Comparison of ENCODE assay signal across 7 cellular contexts in the genomic region with DNA sequence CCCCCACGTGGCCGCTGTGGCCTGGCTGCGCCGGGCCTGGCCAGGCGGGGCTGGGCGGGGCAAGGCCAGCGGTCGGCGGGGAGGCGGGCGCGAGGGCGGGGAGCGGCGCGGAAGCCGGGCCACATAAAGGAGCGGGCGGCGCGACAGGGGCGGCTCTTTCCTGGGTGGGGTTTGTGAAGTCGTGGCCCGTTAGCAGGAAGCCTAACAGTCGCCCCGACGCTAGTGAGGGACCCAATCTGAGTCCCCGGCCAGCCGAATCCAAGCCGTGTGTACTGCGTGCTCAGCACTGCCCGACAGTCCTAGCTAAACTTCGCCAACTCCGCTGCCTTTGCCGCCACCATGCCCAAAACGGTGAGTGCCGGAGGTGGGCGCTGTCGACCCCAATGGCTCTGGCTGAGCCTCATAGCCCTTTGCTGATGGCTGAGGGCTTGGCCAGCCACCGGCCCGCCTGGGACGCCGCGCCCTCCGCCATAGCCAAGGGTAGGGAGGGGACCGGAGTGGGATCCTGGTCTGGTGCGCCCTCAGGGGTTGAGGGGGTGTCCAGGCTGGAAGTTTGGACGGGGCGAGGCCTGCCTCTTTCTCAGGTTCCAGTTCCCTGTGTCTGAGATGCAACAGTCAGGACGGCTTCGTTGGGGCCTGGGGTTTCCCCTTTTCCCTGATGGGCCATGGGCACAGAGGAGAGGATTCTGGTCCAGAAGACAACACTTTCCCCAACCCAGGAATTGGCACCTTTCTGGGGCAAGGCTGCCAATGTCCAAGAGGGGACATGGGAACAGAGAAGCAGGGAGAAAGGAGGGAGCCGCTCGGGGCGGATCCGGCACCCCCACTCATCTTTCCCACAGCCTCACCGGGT. TPM values are rescaled to one million over a fixed set of nuclear protein-coding genes. Genes with fewer than 3 reads are reported as not detected.
A peak's percentile ranks its signal among the peaks of the same experiment; 100 is the strongest.
DNase-seq lines count a peak whose midpoint lies in the region; ATAC-seq and TF ChIP-seq lines count a peak whose summit lies in the region.

A gene (plus strand): TSS at position 152 of the 853 bp plus-strand sequence. CDS start 188 bp downstream, at position 340.

- H3K27ac Mint-ChIP-seq in naive thymus-derived CD4-positive, alpha-beta T cell: peak within 1 kb of the TSS; percentile 80 to 97 (median 93)
- peak within 1 kb of the TSS; percentile 97 for H3K27ac Mint-ChIP-seq in stimulated activated naive B cell treated with anti-CD40 and anti-IgM and Interleukin-4, amounts not matched to agents 10 μg/mL and 1 μg/mL and 100 μg/mL, for 72 hours

- no peaks in the 10 kb centered on the region for H3K27me3 ChIP-seq in naive thymus-derived CD4-positive, alpha-beta T cell (ENCODE audit: control insufficient read depth in 2 of 2, insufficient read depth in 2 of 2, low read length in 2 of 2)

- H3K4me1 ChIP-seq in naive thymus-derived CD4-positive, alpha-beta T cell (ENCODE audit: control insufficient read depth in 2 of 2, insufficient read depth in 2 of 2, low read length in 2 of 2): peaks cover 11 to 12% of the 10 kb centered on the region in 2 donors

- H3K4me3 ChIP-seq in naive thymus-derived CD4-positive, alpha-beta T cell (ENCODE audit: low read length): peak within 1 kb of the TSS; percentile 81

- H3K4me1 Mint-ChIP-seq in naive thymus-derived CD4-positive, alpha-beta T cell: peaks cover 29 to 41% (median 34%) of the 10 kb centered on the region in 7 donors
- peaks cover 31 to 35% of the 10 kb centered on the region in 2 donors for H3K4me1 Mint-ChIP-seq in stimulated activated naive B cell treated with anti-CD40 and anti-IgM and Interleukin-4, amounts not matched to agents 10 μg/mL and 1 μg/mL and 100 μg/mL, for 72 hours

- ATAC-seq in GM18858 (IDR thresholded peaks at IDR 0.05; ENCODE audit: unreplicated experiment) (peak; percentile 48), HG02938 (IDR thresholded peaks at IDR 0.05; ENCODE audit: unreplicated experiment) (peak; percentile 71)
- peak; percentile 92 for ATAC-seq in naive thymus-derived CD4-positive, alpha-beta T cell
- ATAC-seq in stimulated activated naive B cell treated with anti-CD40 and anti-IgM and Interleukin-4, amounts not matched to agents 10 μg/mL and 1 μg/mL and 100 μg/mL, for 72 hours (replicated peaks): peak; percentile 74 to 82

- peaks cover 0 to 4% (median 0%) of the 10 kb centered on the region in 3 experiments for H3K36me3 ChIP-seq in naive thymus-derived CD4-positive, alpha-beta T cell (ENCODE audit: control insufficient read depth in 2 of 3, insufficient read depth in 3 of 3, low read length in 3 of 3)

- peak within 1 kb of the TSS; percentile 88 to 99 (median 95) for H3K4me3 Mint-ChIP-seq in naive thymus-derived CD4-positive, alpha-beta T cell
- peak within 1 kb of the TSS; percentile 93 to 94 for H3K4me3 Mint-ChIP-seq in stimulated activated naive B cell treated with anti-CD40 and anti-IgM and Interleukin-4, amounts not matched to agents 10 μg/mL and 1 μg/mL and 100 μg/mL, for 72 hours

- TF ChIP-seq POLR2A in erythroblast (IDR thresholded peaks at IDR 0.05; ENCODE audit: low read length): peak; percentile 67

- H3K27me3 Mint-ChIP-seq in naive thymus-derived CD4-positive, alpha-beta T cell: no peaks in the 10 kb centered on the region
- H3K27me3 Mint-ChIP-seq in stimulated activated naive B cell treated with anti-CD40 and anti-IgM and Interleukin-4, amounts not matched to agents 10 μg/mL and 1 μg/mL and 100 μg/mL, for 72 hours: no peaks in the 10 kb centered on the region

- peak within 1 kb of the TSS; percentile 79 for H3K27ac ChIP-seq in naive thymus-derived CD4-positive, alpha-beta T cell (ENCODE audit: low read depth, low read length)

- intact Hi-C loops in naive thymus-derived CD4-positive, alpha-beta T cell (cut with micrococcal nuclease): loop anchor here (1.0 to 10.0 kb wide), 8 partner anchors 15 to 319 kb away; a partner anchor contains a TSS

- POLR2A ChIA-PET in naive thymus-derived CD4-positive, alpha-beta T cell (lab: Charles Lee): interaction anchor here (0.8 to 5.1 kb wide), 10 partner anchors 10 to 351 kb away, joined by 3 to 44 read pairs (median 5); no protein-coding TSS in a partner anchor

- H3K9me3 Mint-ChIP-seq in naive thymus-derived CD4-positive, alpha-beta T cell: peaks cover 0 to 2% (median 0%) of the 10 kb centered on the region in 11 donors
- H3K9me3 Mint-ChIP-seq in stimulated activated naive B cell treated with anti-CD40 and anti-IgM and Interleukin-4, amounts not matched to agents 10 μg/mL and 1 μg/mL and 100 μg/mL, for 72 hours: no peaks in the 10 kb centered on the region

- peak; percentile 50 to 65 for DNase-seq in NOMO-1 (lab: John Stamatoyannopoulos, UW; ENCODE audit: unreplicated experiment in 2 of 2)
- peak; percentile 65 for DNase-seq in activated T-cell treated with anti-CD3 and anti-CD28 coated beads for 24 hours (ENCODE audit: low read depth)
- DNase-seq in erythroblast (lab: John Stamatoyannopoulos, UW): peak; percentile 75 to 79
- peak; percentile 46 to 81 (median 65) for DNase-seq in naive thymus-derived CD4-positive, alpha-beta T cell
- peak; percentile 67 for DNase-seq in stimulated activated naive B cell treated with anti-CD40 and anti-IgM and Interleukin-4, amounts not matched to agents 10 μg/mL and 1 μg/mL and 100 μg/mL, for 72 hours

- H3K9me3 ChIP-seq in naive thymus-derived CD4-positive, alpha-beta T cell (ENCODE audit: control insufficient read depth in 2 of 3, low read length in 3 of 3): no peaks in the 10 kb centered on the region

- CTCF ChIA-PET in naive thymus-derived CD4-positive, alpha-beta T cell (lab: Charles Lee): interaction anchor here (0.8 to 1.0 kb wide), 4 partner anchors 10 to 71 kb away, joined by 3 to 5 read pairs (median 3); no protein-coding TSS in a partner anchor

- peaks cover 0 to 45% (median 11%) of the 10 kb centered on the region in 5 donors for H3K36me3 Mint-ChIP-seq in naive thymus-derived CD4-positive, alpha-beta T cell
- peaks cover 23 to 27% of the 10 kb centered on the region in 2 donors for H3K36me3 Mint-ChIP-seq in stimulated activated naive B cell treated with anti-CD40 and anti-IgM and Interleukin-4, amounts not matched to agents 10 μg/mL and 1 μg/mL and 100 μg/mL, for 72 hours

RNA-seq across cellular contexts. Expression of the gene that starts here (rescaled TPM):
- total RNA-seq in naive thymus-derived CD4-positive, alpha-beta T cell: 100 to 1,000 TPM; 267 to 635 (median 274) TPM
- 100 to 1,000 TPM; 485 to 550 TPM for polyA plus RNA-seq in naive thymus-derived CD4-positive, alpha-beta T cell

Comparison
In these comparisons a context has a peak if more than half of its experiments do, and no peak if none do; other contexts are left out.
1. Peak in every context shown above with its lines: DNase-seq, ATAC-seq, H3K4me3 ChIP-seq and H3K27ac ChIP-seq.